9 cellular contexts compared by ENCODE assay signal in genomic region chr5:138947780-138948179, GRCh38.
"Had no signal": no experiment of that assay in that cellular context is flagged by ENCODE, and none has a peak within 500 bp of the region (broad histone marks: within the 10 kb centered on the region; RNA-seq: fewer than 3 reads in every experiment).

No MANE protein-coding gene starts in this region.

- H3K27ac ChIP-seq: gastrocnemius medialis, heart right ventricle, WERI-Rb-1 had no signal

- H3K4me3 ChIP-seq: gastrocnemius medialis, heart right ventricle had no signal

- H3K27me3 ChIP-seq: gastrocnemius medialis, heart right ventricle had no signal

- DNase-seq: activated CD4-positive, alpha-beta T cell treated with anti-CD3 and anti-CD28 coated beads, Interleukin-2, amount 50 U/mL, for 48 hours; cortex of kidney; effector CD4-positive, alpha-beta T cell; gastrocnemius medialis; heart right ventricle; stimulated activated CD4-positive, alpha-beta T cell treated with anti-CD3 and anti-CD28 coated beads, Interleukin-4, amount 100 ng/mL, for 4 hours; SW 1271; T-helper 2 cell; WERI-Rb-1 had no signal
